ENCODE assay signal across 1 cellular context in the genomic region with DNA sequence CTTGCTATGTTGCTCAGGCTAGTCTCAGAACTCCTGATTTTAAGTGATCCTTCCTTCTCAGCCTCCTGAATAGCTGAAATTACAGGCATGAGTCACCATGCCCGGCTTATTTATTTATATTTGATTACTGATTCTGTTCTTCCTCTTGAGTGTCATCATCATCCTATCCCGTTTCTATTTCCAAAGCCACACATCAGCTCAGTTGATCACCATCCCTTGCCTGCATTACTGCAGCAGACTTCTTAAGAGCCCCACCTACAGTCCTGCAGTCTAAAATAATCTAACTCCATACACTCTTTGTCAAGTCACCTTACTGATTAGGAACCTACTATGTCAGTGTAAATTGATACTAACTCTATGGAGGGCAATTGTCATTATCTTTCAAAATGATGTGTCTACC.
A peak's percentile ranks its signal among the peaks of the same experiment; 100 is the strongest.
TF ChIP-seq lines count a peak whose summit lies in the region.

No MANE protein-coding gene starts in this region.

TF ChIP-seq in HEK293, 187 proteins besides CTCF, POLR2A, EP300 and RAD21 (continued from another document):
- no peak for TF ChIP-seq ZSCAN23 (tag by site-specific recombination; IDR thresholded peaks at IDR 0.05)
- peak; percentile 33; the same call in 1 of the 2 replicates for TF ChIP-seq ZNF629 (tag by site-specific recombination; IDR thresholded peaks at IDR 0.05)
- 0 out of 2 replicates have a peak, but pooled peaks have one; percentile 39 for TF ChIP-seq ZNF660 (tag by site-specific recombination; IDR thresholded peaks at IDR 0.05)
